In genomic region chr16:80117731-80118130, GRCh38 we compare ENCODE assay signal across 15 cellular contexts.
DNase-seq lines count a peak whose midpoint lies in the region; ATAC-seq and TF ChIP-seq lines count a peak whose summit lies in the region.
"Had no signal": no experiment of that assay in that cellular context is flagged by ENCODE, and none has a peak within 500 bp of the region (broad histone marks: within the 10 kb centered on the region; RNA-seq: fewer than 3 reads in every experiment).

No MANE protein-coding gene starts in this region.

- in situ Hi-C loops in ACHN (cut with HindIII; ENCODE audit: low pct_ligation_motif_present, low pct_unique_long_range_greater_than_20kb, low sequenced_read_pairs) = no loop called here

- no peak overlapping the region for H3K9ac ChIP-seq in SK-N-SH
- H3K9ac ChIP-seq: BLaER1 treated with 17β-estradiol and CSF1 and Interleukin-3, amounts not matched to agents 10 nM and 100 nM; GM23248 had no signal

- TF ChIP-seq RAD21 in SK-N-SH (IDR thresholded peaks at IDR 0.05; ENCODE audit: low read length) = no peak

- H3K4me1 ChIP-seq in SK-N-SH (ENCODE audit: control insufficient read depth in 1 of 2, insufficient read depth in 2 of 2, low read depth in 1 of 2, low read length in 1 of 2) = peaks cover 0 to 17% of the 10 kb centered on the region in 2 experiments; a peak in 2 of 4 replicates
- H3K4me1 ChIP-seq: A549; BLaER1 treated with 17β-estradiol and CSF1 and Interleukin-3, amounts not matched to agents 10 nM and 100 nM had no signal

- H2AFZ ChIP-seq in SK-N-SH (ENCODE audit: low read depth) = no peak overlapping the region
- H2AFZ ChIP-seq: GM23248 had no signal

- ATAC-seq in esophagus mucosa = peak; percentile 61
- ATAC-seq: A549, HCT116, HepG2 had no signal

- H3K4me2 ChIP-seq in SK-N-SH = no peak overlapping the region
- H3K4me2 ChIP-seq: A549; BLaER1 treated with 17β-estradiol and CSF1 and Interleukin-3, amounts not matched to agents 10 nM and 100 nM had no signal

- H3K27me3 ChIP-seq in SK-N-SH (ENCODE audit: insufficient read depth) = no peaks in the 10 kb centered on the region
- H3K27me3 ChIP-seq: BLaER1 treated with 17β-estradiol and CSF1 and Interleukin-3, amounts not matched to agents 10 nM and 100 nM had no signal

- POLR2A ChIA-PET in SK-N-SH (lab: Yijun Ruan, JAX) = no interaction called here

- no peaks in the 10 kb centered on the region for H4K20me1 ChIP-seq in SK-N-SH (ENCODE audit: insufficient read depth)
- H4K20me1 ChIP-seq: BLaER1 treated with 17β-estradiol and CSF1 and Interleukin-3, amounts not matched to agents 10 nM and 100 nM had no signal

- TF ChIP-seq EP300 in SK-N-SH (IDR thresholded peaks at IDR 0.05; ENCODE audit: borderline replicate concordance in 1 of 2, low read depth in 1 of 2, low read length in 1 of 2) = no peak

- H3K9me2 ChIP-seq in SK-N-SH = no peaks in the 10 kb centered on the region

- no peak for TF ChIP-seq CTCF in fibroblast of the aortic adventitia (IDR thresholded peaks at IDR 0.05; ENCODE audit: insufficient read depth, low read length)
- TF ChIP-seq CTCF in SK-N-SH (IDR thresholded peaks at IDR 0.05) = no peak

- DNase-seq in amniotic epithelial cell (ENCODE audit: low read depth) = peak; percentile 1
- DNase-seq in fibroblast of the aortic adventitia (ENCODE audit: low read depth) = peak; percentile 28
- DNase-seq in activated effector memory CD4-positive, alpha-beta T cell treated with anti-CD3 and anti-CD28 coated beads, Interleukin-2, amount 50 U/mL, for 16 hours = no peak
- no peak for DNase-seq in LoVo (ENCODE audit: low spot score)
- DNase-seq in SK-N-SH = no peak
- no peak for DNase-seq in ACHN
- DNase-seq: CD4-positive, CD25-positive, alpha-beta regulatory T cell; DMS53; GF-D8; GM23248 had no signal

- WGBS in SK-N-SH (ENCODE audit: low lambda C conversion rate) = 32% methylated on average over 2 of the region's 2 CpGs

- CTCF ChIA-PET in SK-N-SH (lab: Yijun Ruan, JAX) = no interaction called here

- H3K27ac ChIP-seq in SK-N-SH (ENCODE audit: low read depth in 2 of 2, low read length in 1 of 2) = no peak overlapping the region
- H3K27ac ChIP-seq: A549; BLaER1 treated with 17β-estradiol and CSF1 and Interleukin-3, amounts not matched to agents 10 nM and 100 nM; GM23248 had no signal

- no peaks in the 10 kb centered on the region for H3F3A ChIP-seq in SK-N-SH (replicated peaks; ENCODE audit: insufficient read depth)

- no peaks in the 10 kb centered on the region for H3K36me3 ChIP-seq in SK-N-SH (replicated peaks in 1 of 2; ENCODE audit: control insufficient read depth in 1 of 2, insufficient read depth in 2 of 2, low read length in 1 of 2)
- H3K36me3 ChIP-seq: BLaER1 treated with 17β-estradiol and CSF1 and Interleukin-3, amounts not matched to agents 10 nM and 100 nM had no signal

- H3K4me3 ChIP-seq in fibroblast of the aortic adventitia (ENCODE audit: low read depth, low read length) (no peak overlapping the region), SK-N-SH (ENCODE audit: low read depth in 2 of 2, low read length in 1 of 2) (no peak overlapping the region)
- H3K4me3 ChIP-seq: A549; BLaER1 treated with 17β-estradiol and CSF1 and Interleukin-3, amounts not matched to agents 10 nM and 100 nM; GM23248 had no signal

- H3K9me3 ChIP-seq in SK-N-SH = no peaks in the 10 kb centered on the region
- H3K9me3 ChIP-seq: A549; BLaER1 treated with 17β-estradiol and CSF1 and Interleukin-3, amounts not matched to agents 10 nM and 100 nM had no signal

- H3K79me2 ChIP-seq in SK-N-SH (ENCODE audit: insufficient read depth) = no peaks in the 10 kb centered on the region

TF ChIP-seq in SK-N-SH, 30 proteins besides CTCF, POLR2A, EP300 and RAD21:
- TF ChIP-seq RXRA (IDR thresholded peaks at IDR 0.05; ENCODE audit: borderline replicate concordance, low read depth) (no peak), ELF1 (IDR thresholded peaks at IDR 0.05) (no peak), MXI1 (IDR thresholded peaks at IDR 0.05; ENCODE audit: low read depth, low read length) (no peak), TEAD4 (IDR thresholded peaks at IDR 0.05; ENCODE audit: borderline replicate concordance, insufficient read depth) (no peak), SMC3 (IDR thresholded peaks at IDR 0.05; ENCODE audit: low read depth, low read length) (no peak), JUND (IDR thresholded peaks at IDR 0.05) (no peak), CHD2 (IDR thresholded peaks at IDR 0.05; ENCODE audit: low read length, partially characterized antibody) (no peak)
TF ChIP-seq in SK-N-SH: peak in this region for 0.

Comparison
In these comparisons a context has a peak if more than half of its experiments do, and no peak if none do; other contexts are left out.
1. DNase-seq: peak in amniotic epithelial cell (single experiment) and fibroblast of the aortic adventitia (single experiment); none in activated effector memory CD4-positive, alpha-beta T cell treated with anti-CD3 and anti-CD28 coated beads, Interleukin-2, amount 50 U/mL, for 16 hours (single experiment), LoVo (single experiment), SK-N-SH (single experiment) and ACHN (single experiment).